ENCODE assay signal across 11 cellular contexts in the genomic region with DNA sequence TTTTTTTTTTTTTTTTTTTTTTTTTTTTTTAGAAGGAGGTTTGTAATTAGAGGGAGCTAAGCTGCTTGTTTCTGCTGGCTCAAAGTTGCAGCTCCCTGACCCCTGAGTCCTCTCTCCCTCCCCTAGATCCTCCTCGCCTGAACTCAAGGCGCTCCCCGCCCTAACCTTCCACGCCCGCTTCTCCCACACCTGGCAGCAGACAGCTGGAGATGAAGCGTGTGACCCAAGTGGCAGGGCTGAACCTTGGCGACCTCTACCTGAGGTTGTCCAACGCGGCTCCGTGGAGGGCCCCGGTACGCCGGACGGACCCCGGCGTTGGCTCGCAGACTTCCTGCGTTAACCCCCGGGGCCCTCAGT. TPM values are rescaled to one million over a fixed set of nuclear protein-coding genes. Genes with fewer than 3 reads are reported as not detected.
A peak's percentile ranks its signal among the peaks of the same experiment; 100 is the strongest.
DNase-seq lines count a peak whose midpoint lies in the region; ATAC-seq, FAIRE-seq and TF ChIP-seq lines count a peak whose summit lies in the region.
"Had no signal": no experiment of that assay in that cellular context is flagged by ENCODE, and none has a peak within 500 bp of the region (broad histone marks: within the 10 kb centered on the region; RNA-seq: fewer than 3 reads in every experiment).

No MANE protein-coding gene starts in this region.

- peak overlapping the region; percentile 67 to 91 for H3K27ac ChIP-seq in A549
- H3K27ac ChIP-seq in Panc1 (ENCODE audit: low read length): no peak overlapping the region
- H3K27ac ChIP-seq in neural progenitor cell: no peak overlapping the region
- H3K27ac ChIP-seq: BLaER1 had no signal

- peaks cover 24% of the 10 kb centered on the region for H3K4me1 Mint-ChIP-seq in neural progenitor cell

- no peaks in the 10 kb centered on the region for H3K36me3 Mint-ChIP-seq in neural progenitor cell

- BruUV-seq in Panc1 (replicated peaks; lab: Mats Ljungman, UMichigan): no TSS peak

- H3K27ac Mint-ChIP-seq in neural progenitor cell: no peak overlapping the region
- H3K27ac Mint-ChIP-seq: T-helper 1 cell treated with Interleukin-12 subunit alpha and Interleukin-12 subunit beta and Interleukin-4 antibody, amounts not matched to agents 30 μg/mL and 1 μg/mL, for 36 hours had no signal

- peak overlapping the region; percentile 94 for H3K4me2 ChIP-seq in A549
- H3K4me2 ChIP-seq in neural progenitor cell: peak overlapping the region; percentile 97
- H3K4me2 ChIP-seq: BLaER1 had no signal

- peaks cover 38% of the 10 kb centered on the region for H3K27me3 Mint-ChIP-seq in neural progenitor cell (ENCODE audit: insufficient read depth, low read depth)

- H3K9me3 ChIP-seq in A549: no peaks in the 10 kb centered on the region
- no peaks in the 10 kb centered on the region for H3K9me3 ChIP-seq in Panc1 (ENCODE audit: control insufficient read depth, insufficient read depth, low read depth, low read length)
- H3K9me3 ChIP-seq in neural progenitor cell (ENCODE audit: low read depth): no peaks in the 10 kb centered on the region

- in situ Hi-C loops in Panc1 (cut with HindIII; ENCODE audit: low pct_unique_long_range_greater_than_20kb, low sequenced_read_pairs): no loop called here

- DNase-seq in A549 (ENCODE audit: low read depth in 1 of 2, low spot score in 1 of 2): no peak
- no peak for DNase-seq in Panc1 (ENCODE audit: low read depth, low spot score)
- no peak for DNase-seq in fibroblast of villous mesenchyme (ENCODE audit: low read depth)
- DNase-seq in neural progenitor cell (ENCODE audit: low spot score): no peak
- DNase-seq in SIG-M5 treated with dmso at 0.1 percent for 504 hours (lab: John Stamatoyannopoulos, UW; ENCODE audit: unreplicated experiment): no peak
- DNase-seq in NCI-H526 (lab: John Stamatoyannopoulos, UW): no peak
- DNase-seq: stimulated activated CD4-positive, alpha-beta T cell treated with anti-CD3 and anti-CD28 coated beads, Interleukin-15, amount 100 ng/mL, for 24 hours had no signal

- H3F3A ChIP-seq in neural progenitor cell (ENCODE audit: low read depth): peaks cover 16% of the 10 kb centered on the region

- CTCF ChIA-PET in A549 (lab: Yijun Ruan, JAX): interaction anchor here (0.6 to 2.9 kb wide), 4 partner anchors 20 to 257 kb away, joined by 3 to 19 read pairs (median 3); no protein-coding TSS in a partner anchor
- CTCF ChIA-PET in Panc1 (lab: Charles Lee): no interaction called here

- no peak for TF ChIP-seq POLR2A in A549 (IDR thresholded peaks at IDR 0.05; ENCODE audit: low read length)

- H3K9me3 Mint-ChIP-seq in neural progenitor cell: no peaks in the 10 kb centered on the region
- H3K9me3 Mint-ChIP-seq: T-helper 1 cell treated with Interleukin-12 subunit alpha and Interleukin-12 subunit beta and Interleukin-4 antibody, amounts not matched to agents 30 μg/mL and 1 μg/mL, for 36 hours had no signal

- no peaks in the 10 kb centered on the region for H3K36me3 ChIP-seq in Panc1 (ENCODE audit: control insufficient read depth, insufficient read depth, low read length)
- no peaks in the 10 kb centered on the region for H3K36me3 ChIP-seq in neural progenitor cell
- H3K36me3 ChIP-seq: BLaER1 had no signal

- peaks cover 3% of the 10 kb centered on the region for H4K20me1 ChIP-seq in neural progenitor cell (ENCODE audit: low read depth)
- H4K20me1 ChIP-seq: BLaER1 had no signal

- peak overlapping the region; percentile 92 for H2AFZ ChIP-seq in neural progenitor cell (replicated peaks)

- ATAC-seq in A549 (peak; percentile 9 to 31; a peak in 2 of 6 replicates), Panc1 (no peak), HG03025 (IDR thresholded peaks at IDR 0.05; ENCODE audit: low FRiP score, unreplicated experiment) (no peak), HG03108 (IDR thresholded peaks at IDR 0.05; ENCODE audit: unreplicated experiment) (no peak)

- H3K27me3 ChIP-seq in Panc1 (ENCODE audit: control insufficient read depth, insufficient read depth, low read length): no peaks in the 10 kb centered on the region; the same call in 1 of the 2 replicates
- peaks cover 72% of the 10 kb centered on the region for H3K27me3 ChIP-seq in neural progenitor cell
- H3K27me3 ChIP-seq: BLaER1 had no signal

- WGBS in A549 (ENCODE audit: missing lambda C conversion rate): 10% methylated on average over 10 of the region's 19 CpGs

- POLR2A ChIA-PET in A549 (lab: Yijun Ruan, JAX): no interaction called here
- POLR2A ChIA-PET in Panc1 (lab: Charles Lee): no interaction called here

- H3K4me1 ChIP-seq in A549: peaks cover 8% of the 10 kb centered on the region; the same call in 2 of the 3 replicates
- no peaks in the 10 kb centered on the region for H3K4me1 ChIP-seq in Panc1 (ENCODE audit: control insufficient read depth, insufficient read depth, low read length)
- H3K4me1 ChIP-seq in neural progenitor cell: peaks cover 17% of the 10 kb centered on the region

- TF ChIP-seq EP300 in A549 (IDR thresholded peaks at IDR 0.05): no peak

- H3K4me3 Mint-ChIP-seq in neural progenitor cell: peak overlapping the region; percentile 89
- H3K4me3 Mint-ChIP-seq: T-helper 1 cell treated with Interleukin-12 subunit alpha and Interleukin-12 subunit beta and Interleukin-4 antibody, amounts not matched to agents 30 μg/mL and 1 μg/mL, for 36 hours had no signal

- peak overlapping the region; percentile 71 for H3K4me3 ChIP-seq in A549
- peak overlapping the region; percentile 16 to 43; a peak in 2 of 4 replicates for H3K4me3 ChIP-seq in Panc1 (ENCODE audit: low read depth in 2 of 2, low read length in 2 of 2)
- peak overlapping the region; percentile 64 for H3K4me3 ChIP-seq in fibroblast of villous mesenchyme (ENCODE audit: low read depth, low read length)
- H3K4me3 ChIP-seq in neural progenitor cell: peak overlapping the region; percentile 70
- H3K4me3 ChIP-seq: BLaER1 had no signal

- TF ChIP-seq CTCF in A549 (IDR thresholded peaks at IDR 0.05): no peak
- no peak for TF ChIP-seq CTCF in Panc1 (IDR thresholded peaks at IDR 0.05)
- no peak for TF ChIP-seq CTCF in fibroblast of villous mesenchyme (IDR thresholded peaks at IDR 0.05; ENCODE audit: insufficient read depth, low read depth, low read length)
- no peak for TF ChIP-seq CTCF in neural progenitor cell (IDR thresholded peaks at IDR 0.05)

- intact Hi-C loops in Panc1 (cut with micrococcal nuclease; ENCODE audit: unreplicated experiment): no loop called here

- H3K9ac ChIP-seq in neural progenitor cell: no peak overlapping the region
- H3K9ac ChIP-seq: BLaER1 had no signal

- no peak for TF ChIP-seq RAD21 in A549 (conservative IDR thresholded peaks at IDR 0.05 in 1 of 2, IDR thresholded peaks at IDR 0.05 in 1 of 2)

- no peaks in the 10 kb centered on the region for H3K79me2 ChIP-seq in neural progenitor cell (ENCODE audit: low read depth)

- FAIRE-seq in A549 (lab: Jason Lieb, UNC): no peak

TF ChIP-seq in A549, 52 proteins besides CTCF, POLR2A, EP300 and RAD21 (continues in another document):
- TF ChIP-seq ESRRA (IDR thresholded peaks at IDR 0.05; ENCODE audit: borderline replicate concordance, low read length) (no peak), POLR2AphosphoS2 (conservative IDR thresholded peaks at IDR 0.05; ENCODE audit: low read length) (no peak), ZC3H11A (IDR thresholded peaks at IDR 0.05) (no peak), BHLHE40 (IDR thresholded peaks at IDR 0.05; ENCODE audit: low read depth, low read length) (no peak), HOXA7 (CRISPR knock-in tag; IDR thresholded peaks at IDR 0.05) (no peak), EHF (CRISPR knock-in tag; IDR thresholded peaks at IDR 0.05) (no peak), ZSCAN20 (CRISPR knock-in tag; IDR thresholded peaks at IDR 0.05) (no peak), GATA3 (IDR thresholded peaks at IDR 0.05; ENCODE audit: borderline replicate concordance) (no peak), SREBF2 (IDR thresholded peaks at IDR 0.05) (no peak), HOXB5 (CRISPR knock-in tag; IDR thresholded peaks at IDR 0.05) (no peak)
- TF ChIP-seq, protein P1, sequence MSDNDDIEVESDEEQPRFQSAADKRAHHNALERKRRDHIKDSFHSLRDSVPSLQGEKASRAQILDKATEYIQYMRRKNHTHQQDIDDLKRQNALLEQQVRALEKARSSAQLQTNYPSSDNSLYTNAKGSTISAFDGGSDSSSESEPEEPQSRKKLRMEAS (IDR thresholded peaks at IDR 0.05): no peak
- TF ChIP-seq, protein P2, sequence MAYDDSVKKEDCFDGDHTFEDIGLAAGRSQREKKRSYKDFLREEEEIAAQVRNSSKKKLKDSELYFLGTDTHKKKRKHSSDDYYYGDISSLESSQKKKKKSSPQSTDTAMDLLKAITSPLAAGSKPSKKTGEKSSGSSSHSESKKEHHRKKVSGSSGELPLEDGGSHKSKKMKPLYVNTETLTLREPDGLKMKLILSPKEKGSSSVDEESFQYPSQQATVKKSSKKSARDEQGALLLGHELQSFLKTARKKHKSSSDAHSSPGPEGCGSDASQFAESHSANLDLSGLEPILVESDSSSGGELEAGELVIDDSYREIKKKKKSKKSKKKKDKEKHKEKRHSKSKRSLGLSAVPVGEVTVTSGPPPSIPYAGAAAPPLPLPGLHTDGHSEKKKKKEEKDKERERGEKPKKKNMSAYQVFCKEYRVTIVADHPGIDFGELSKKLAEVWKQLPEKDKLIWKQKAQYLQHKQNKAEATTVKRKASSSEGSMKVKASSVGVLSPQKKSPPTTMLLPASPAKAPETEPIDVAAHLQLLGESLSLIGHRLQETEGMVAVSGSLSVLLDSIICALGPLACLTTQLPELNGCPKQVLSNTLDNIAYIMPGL (CRISPR knock-in tag; IDR thresholded peaks at IDR 0.05; ENCODE audit: borderline replicate concordance): no peak
- TF ChIP-seq, protein P3, sequence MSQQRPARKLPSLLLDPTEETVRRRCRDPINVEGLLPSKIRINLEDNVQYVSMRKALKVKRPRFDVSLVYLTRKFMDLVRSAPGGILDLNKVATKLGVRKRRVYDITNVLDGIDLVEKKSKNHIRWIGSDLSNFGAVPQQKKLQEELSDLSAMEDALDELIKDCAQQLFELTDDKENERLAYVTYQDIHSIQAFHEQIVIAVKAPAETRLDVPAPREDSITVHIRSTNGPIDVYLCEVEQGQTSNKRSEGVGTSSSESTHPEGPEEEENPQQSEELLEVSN (IDR thresholded peaks at IDR 0.05; ENCODE audit: borderline replicate concordance, low read depth): no peak

RNA-seq across cellular contexts. Expression of gene NGF, which starts 0.8 kb away (rescaled TPM):
- polyA plus RNA-seq in A549 (2011; rRNA removed) (0.71 TPM in 2 replicates), A549 (2017; fragmentation: RNase III; extraction: RNeasy Plus Mini Kit Qiagen cat#74134 plus additional on column Dnase treatment) (1.4 to 1.6 TPM (median 1.6 TPM) in 3 replicates)
- polyA plus RNA-seq in A549 (2012; cell fraction: cytosol; rRNA removed): 3.1 and 3.4 TPM in 2 replicates
- polyA plus RNA-seq in A549 (2012; cell fraction: nucleus; rRNA removed): 5.2 and 5.4 TPM in 2 replicates
- polyA minus RNA-seq in A549 (2011; rRNA and poly(A)+ RNA removed): 0.45 TPM in 1 of 2 replicates, not detected in the other
- total RNA-seq in Panc1 (2021; ENCODE audit: unreplicated experiment) (not detected), fibroblast of villous mesenchyme (0.86 and 1.6 TPM in 2 replicates), neural progenitor cell (ENCODE audit: low replicate concordance) (not detected in 2 replicates)
- polyA plus RNA-seq in Panc1 (2012; ENCODE audit: insufficient read length): not detected

Comparison
In these comparisons a context has a peak if more than half of its experiments do, and no peak if none do; other contexts are left out.
1. ATAC-seq: peak in A549 (2 of 2); none in Panc1 (single experiment), HG03025 (single experiment) and HG03108 (single experiment).
2. H3K27ac ChIP-seq: peak in A549 (2 of 2); none in Panc1 (single experiment) and neural progenitor cell (single experiment).
3. Peak in every context shown above with its lines, with median percentiles within 50 percentile points of each other: H3K4me3 ChIP-seq.